11 cellular contexts compared by ENCODE assay signal in the genomic region with DNA sequence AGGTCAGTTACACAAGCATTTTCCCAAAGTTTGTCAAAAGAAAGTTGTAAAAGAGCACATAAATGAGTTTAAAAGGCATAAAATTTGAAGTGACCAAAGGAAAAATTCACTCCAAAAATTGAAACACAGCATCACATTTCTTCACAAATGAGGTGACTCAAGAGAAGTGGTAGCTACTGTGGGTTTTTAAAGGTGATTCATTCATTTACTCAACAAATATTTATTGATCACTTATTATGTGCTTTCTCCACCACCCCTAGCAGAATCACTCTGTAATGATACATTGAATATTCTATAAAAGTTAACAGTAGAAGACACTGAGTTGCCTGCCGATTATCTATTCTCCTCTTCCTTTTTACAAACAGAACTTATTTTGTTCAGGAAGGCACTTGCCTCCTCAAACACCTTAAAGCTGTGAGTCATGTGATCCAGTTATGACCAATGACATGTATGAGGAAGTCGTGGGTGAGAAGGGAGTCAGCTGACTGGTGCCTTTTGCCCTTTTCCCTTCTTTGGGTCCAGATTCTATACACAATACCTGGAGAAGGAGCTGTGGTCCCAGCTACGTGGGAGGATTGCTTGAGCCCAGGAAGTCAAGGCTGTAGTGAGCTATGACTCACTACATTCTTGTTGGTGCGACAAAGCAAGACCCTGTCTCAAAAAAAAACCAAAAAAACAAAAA.
DNase-seq lines count a peak whose midpoint lies in the region; ATAC-seq and TF ChIP-seq lines count a peak whose summit lies in the region.
"Had no signal": no experiment of that assay in that cellular context is flagged by ENCODE, and none has a peak within 500 bp of the region (broad histone marks: within the 10 kb centered on the region; RNA-seq: fewer than 3 reads in every experiment).

No MANE protein-coding gene starts in this region.

- H2BK5ac ChIP-seq in H9 (ENCODE audit: insufficient read length, low read length): no peak overlapping the region

- H3K56ac ChIP-seq in H9 (ENCODE audit: insufficient read length, low read depth, low read length): no peak overlapping the region

- H4K91ac ChIP-seq in H9 (ENCODE audit: insufficient read length, low read depth, low read length): no peak overlapping the region

- H3K23ac ChIP-seq in H9 (ENCODE audit: insufficient read length, low read depth, low read length): no peak overlapping the region

- H3K36me3 Mint-ChIP-seq in activated T-cell treated with anti-CD3 and anti-CD28 coated beads, Interleukin-2, amount 50 U/mL, for 72 hours (ENCODE audit: insufficient read depth in 2 of 2): peaks cover 1 to 15% of the 10 kb centered on the region in 2 donors
- H3K36me3 Mint-ChIP-seq in H9 (ENCODE audit: insufficient read depth in 1 of 3, low read depth in 3 of 3): peaks cover 10 to 34% (median 28%) of the 10 kb centered on the region in 3 experiments; a peak in 6 of 7 replicates

- peak overlapping the region; percentile 13 to 17 for H3K4me3 Mint-ChIP-seq in activated T-cell treated with anti-CD3 and anti-CD28 coated beads, Interleukin-2, amount 50 U/mL, for 72 hours
- H3K4me3 Mint-ChIP-seq in H9: no peak overlapping the region
- H3K4me3 Mint-ChIP-seq: brain, IgD-negative memory B cell had no signal

- no peak overlapping the region for H2AK5ac ChIP-seq in H9 (ENCODE audit: insufficient read length, low read length)

- H4K8ac ChIP-seq in H9 (replicated peaks; ENCODE audit: insufficient read length, low read depth, low read length): no peak overlapping the region

- no peak overlapping the region for H2BK120ac ChIP-seq in H9 (ENCODE audit: low read depth, low read length, poor library complexity, severe bottlenecking)

- H2BK20ac ChIP-seq in H9 (ENCODE audit: low read depth, low read length, poor library complexity, severe bottlenecking): no peak overlapping the region

- no peak overlapping the region for H3K18ac ChIP-seq in H9 (ENCODE audit: insufficient read length, low read depth, low read length)

- H3K9me3 Mint-ChIP-seq in activated T-cell treated with anti-CD3 and anti-CD28 coated beads, Interleukin-2, amount 50 U/mL, for 72 hours: no peaks in the 10 kb centered on the region
- H3K9me3 Mint-ChIP-seq in H9: no peaks in the 10 kb centered on the region
- H3K9me3 Mint-ChIP-seq: brain, IgD-negative memory B cell had no signal

- no peaks in the 10 kb centered on the region for H4K20me1 ChIP-seq in H9 (ENCODE audit: control insufficient read depth, insufficient read depth, insufficient read length)

- H3K79me1 ChIP-seq in H9 (ENCODE audit: insufficient read depth, low read depth, low read length, poor library complexity, severe bottlenecking): no peaks in the 10 kb centered on the region

- TF ChIP-seq CTCF in H9 (conservative IDR thresholded peaks at IDR 0.05): no peak

- no peaks in the 10 kb centered on the region for H3K27me3 Mint-ChIP-seq in activated T-cell treated with anti-CD3 and anti-CD28 coated beads, Interleukin-2, amount 50 U/mL, for 72 hours (ENCODE audit: low read depth)
- H3K27me3 Mint-ChIP-seq in H9 (ENCODE audit: low read depth): no peaks in the 10 kb centered on the region
- H3K27me3 Mint-ChIP-seq: brain, IgD-negative memory B cell had no signal

- no peak overlapping the region for H4K5ac ChIP-seq in H9 (ENCODE audit: insufficient read length, low read depth, low read length)

- H3K14ac ChIP-seq in H9 (ENCODE audit: insufficient read depth, low read length): no peak overlapping the region

- H3K4me2 ChIP-seq in H9 (ENCODE audit: insufficient read depth, insufficient read length, low read length): no peak overlapping the region

- ATAC-seq in activated T-cell treated with anti-CD3 and anti-CD28 coated beads, Interleukin-2, amount 50 U/mL, for 72 hours (replicated peaks in 1 of 2): peak; percentile 85 to 96
- no peak for ATAC-seq in GM19397 (IDR thresholded peaks at IDR 0.05; ENCODE audit: unreplicated experiment)

- no peaks in the 10 kb centered on the region for H3K9me3 ChIP-seq in H9 (ENCODE audit: control insufficient read depth, low read depth, low read length)

- no peak overlapping the region for H2BK12ac ChIP-seq in H9 (ENCODE audit: insufficient read length, low read depth, low read length)

- no peak overlapping the region for H2BK15ac ChIP-seq in H9 (ENCODE audit: low read depth, low read length)

- no peaks in the 10 kb centered on the region for H3K23me2 ChIP-seq in H9 (ENCODE audit: insufficient read length, low read depth, low read length, poor library complexity, severe bottlenecking)

- H2AFZ ChIP-seq in H9 (ENCODE audit: low read length): no peak overlapping the region

- H3K9ac ChIP-seq in H9 (ENCODE audit: extremely low read depth, insufficient read length, low read length): no peak overlapping the region

- H3T11ph ChIP-seq in H9 (ENCODE audit: low read length): no peak overlapping the region

- no peak overlapping the region for H3K27ac ChIP-seq in H9 (ENCODE audit: insufficient read length, low read depth, low read length)

- DNase-seq in AG08396 (ENCODE audit: low spot score) (peak; percentile 10), HK-2 (ENCODE audit: unreplicated experiment) (peak; percentile 60), iPS-NIHi7 (ENCODE audit: extremely low spot score) (peak; percentile 20), middle frontal gyrus (ENCODE audit: extremely low spot score, low spot score) (no peak), H9 (no peak), amniotic stem cell (lab: John Stamatoyannopoulos, UW) (no peak)
- peak; percentile 20 to 36 for DNase-seq in activated T-cell treated with anti-CD3 and anti-CD28 coated beads, Interleukin-2, amount 50 U/mL, for 72 hours
- DNase-seq: GDM1 had no signal

- no peak overlapping the region for H3K4ac ChIP-seq in H9 (ENCODE audit: low read depth, low read length)

- H3K4me1 ChIP-seq in H9 (ENCODE audit: insufficient read depth, low read length): no peaks in the 10 kb centered on the region

- no peaks in the 10 kb centered on the region for H3K27me3 ChIP-seq in H9 (ENCODE audit: insufficient read depth, low read length)

- no peaks in the 10 kb centered on the region for H3K79me2 ChIP-seq in H9 (ENCODE audit: insufficient read depth, low read length)

- peak overlapping the region; percentile 86 for H3K27ac Mint-ChIP-seq in activated T-cell treated with anti-CD3 and anti-CD28 coated beads, Interleukin-2, amount 50 U/mL, for 72 hours
- H3K27ac Mint-ChIP-seq in H9: peak overlapping the region in 1 of 3 experiments; percentile 49; a peak in 1 of 7 replicates

- WGBS in H9 (ENCODE audit: extremely low coverage, insufficient read length, low lambda C conversion rate): no CpG with 5 or more reads among the region's 4 CpGs

- H3K4me1 Mint-ChIP-seq in activated T-cell treated with anti-CD3 and anti-CD28 coated beads, Interleukin-2, amount 50 U/mL, for 72 hours (ENCODE audit: low read depth): peaks cover 24% of the 10 kb centered on the region
- H3K4me1 Mint-ChIP-seq in H9: peaks cover 2 to 3% of the 10 kb centered on the region in 2 experiments; a peak in 3 of 4 replicates

Comparison
In these comparisons a context has a peak if more than half of its experiments do, and no peak if none do; other contexts are left out.
1. DNase-seq: peak in AG08396 (single experiment), HK-2 (single experiment), activated T-cell treated with anti-CD3 and anti-CD28 coated beads, Interleukin-2, amount 50 U/mL, for 72 hours (2 of 2) and iPS-NIHi7 (single experiment); none in middle frontal gyrus (single experiment), H9 (single experiment) and amniotic stem cell (single experiment).
2. H3K4me3 Mint-ChIP-seq: peak in activated T-cell treated with anti-CD3 and anti-CD28 coated beads, Interleukin-2, amount 50 U/mL, for 72 hours (2 of 2); none in H9 (0 of 2).